In genomic region chr6:168985705-168986104, GRCh38 we compare ENCODE assay signal across 31 cellular contexts.
"Had no signal": no experiment of that assay in that cellular context is flagged by ENCODE, and none has a peak within 500 bp of the region (broad histone marks: within the 10 kb centered on the region; RNA-seq: fewer than 3 reads in every experiment).

No MANE protein-coding gene starts in this region.

- H3K4me3 ChIP-seq: ascending aorta, esophagus squamous epithelium, left ventricle myocardium inferior, lung, pancreas, prostate gland, sigmoid colon, stomach, thyroid gland, upper lobe of right lung had no signal

- H3K27ac Mint-ChIP-seq: activated naive CD4-positive, alpha-beta T cell treated with anti-CD3 and anti-CD28 coated beads for 36 hours; activated naive CD8-positive, alpha-beta T cell treated with anti-CD3 and anti-CD28 coated beads for 36 hours; activated T-helper 1 cell treated with anti-CD3 and anti-CD28 coated beads, Interleukin-12 subunit alpha, Interleukin-12 subunit beta, Interleukin-2, Interleukin-4 antibody, amounts not matched to agents 30 ng/mL and 10 ng/mL and 1 ng/mL, durations not matched to agents 14 hours and 24 hours and 36 hours; brain; effector memory CD8-positive, alpha-beta T cell; nephron; stimulated activated memory B cell treated with anti-CD40 and anti-IgM and Interleukin-4, amounts not matched to agents 10 μg/mL and 1 μg/mL and 100 μg/mL, for 72 hours; T-helper 1 cell treated with Interleukin-12 subunit alpha and Interleukin-12 subunit beta and Interleukin-4 antibody, amounts not matched to agents 30 μg/mL and 1 μg/mL, for 36 hours had no signal

- H3K9me3 ChIP-seq: esophagus squamous epithelium, pancreas, prostate gland, thyroid gland, upper lobe of right lung had no signal

- H3K36me3 ChIP-seq: ascending aorta, esophagus squamous epithelium, left ventricle myocardium inferior, pancreas, prostate gland, sigmoid colon, stomach, thyroid gland, upper lobe of right lung had no signal

- H3K27me3 Mint-ChIP-seq: stimulated activated memory B cell treated with anti-CD40 and anti-IgM and Interleukin-4, amounts not matched to agents 10 μg/mL and 1 μg/mL and 100 μg/mL, for 72 hours had no signal

- H3K4me1 ChIP-seq: ascending aorta, esophagus squamous epithelium, left ventricle myocardium inferior, pancreas, prostate gland, stomach, thyroid gland, upper lobe of right lung had no signal

- ATAC-seq: effector memory CD8-positive, alpha-beta T cell; pancreas; stimulated activated memory B cell treated with anti-CD40 and anti-IgM and Interleukin-4, amounts not matched to agents 10 μg/mL and 1 μg/mL and 100 μg/mL, for 72 hours; upper lobe of right lung had no signal

- H3K4me3 Mint-ChIP-seq: activated naive CD4-positive, alpha-beta T cell treated with anti-CD3 and anti-CD28 coated beads for 36 hours; activated naive CD8-positive, alpha-beta T cell treated with anti-CD3 and anti-CD28 coated beads for 36 hours; activated T-helper 1 cell treated with anti-CD3 and anti-CD28 coated beads, Interleukin-12 subunit alpha, Interleukin-12 subunit beta, Interleukin-2, Interleukin-4 antibody, amounts not matched to agents 30 ng/mL and 10 ng/mL and 1 ng/mL, durations not matched to agents 14 hours and 24 hours and 36 hours; brain; effector memory CD8-positive, alpha-beta T cell; nephron; stimulated activated memory B cell treated with anti-CD40 and anti-IgM and Interleukin-4, amounts not matched to agents 10 μg/mL and 1 μg/mL and 100 μg/mL, for 72 hours; T-helper 1 cell treated with Interleukin-12 subunit alpha and Interleukin-12 subunit beta and Interleukin-4 antibody, amounts not matched to agents 30 μg/mL and 1 μg/mL, for 36 hours had no signal

- H3K36me3 Mint-ChIP-seq: activated naive CD8-positive, alpha-beta T cell treated with anti-CD3 and anti-CD28 coated beads for 36 hours; brain had no signal

- H3K27ac ChIP-seq: ascending aorta, esophagus squamous epithelium, left ventricle myocardium inferior, pancreas, prostate gland, sigmoid colon, stomach, thyroid gland, upper lobe of right lung, VCaP had no signal

- H3K4me1 Mint-ChIP-seq: activated naive CD8-positive, alpha-beta T cell treated with anti-CD3 and anti-CD28 coated beads for 36 hours; stimulated activated memory B cell treated with anti-CD40 and anti-IgM and Interleukin-4, amounts not matched to agents 10 μg/mL and 1 μg/mL and 100 μg/mL, for 72 hours had no signal

- H3K27me3 ChIP-seq: ascending aorta, esophagus squamous epithelium, pancreas, sigmoid colon, stomach, thyroid gland, upper lobe of right lung had no signal

- DNase-seq: activated CD4-positive, alpha-beta T cell treated with anti-CD3 and anti-CD28 coated beads for 48 hours; activated CD4-positive, alpha-beta T cell treated with anti-CD3 and anti-CD28 coated beads, Interleukin-2, amount 50 U/mL, for 48 hours; activated CD8-positive, alpha-beta memory T cell treated with anti-CD3 and anti-CD28 coated beads, Interleukin-2, amount 50 U/mL, for 4 hours; activated effector memory CD4-positive, alpha-beta T cell treated with anti-CD3 and anti-CD28 coated beads, Interleukin-2, amount 50 U/mL, for 16 hours; activated naive CD4-positive, alpha-beta T cell treated with anti-CD3 and anti-CD28 coated beads for 36 hours; activated naive CD8-positive, alpha-beta T cell treated with anti-CD3 and anti-CD28 coated beads for 36 hours; activated T-cell treated with anti-CD3 and anti-CD28 coated beads, Interleukin-2, amount 50 U/mL, for 1 hour; caudate nucleus; cortex of kidney; effector memory CD8-positive, alpha-beta T cell; esophagus squamous epithelium; left ventricle myocardium inferior; pancreas; retina; sigmoid colon; small intestine; stimulated activated CD4-positive, alpha-beta T cell treated with anti-CD3 and anti-CD28 coated beads, Interleukin-4, amount 100 ng/mL, for 4 hours; stimulated activated CD8-positive, alpha-beta memory T cell treated with anti-CD3 and anti-CD28 coated beads, Interleukin-4, amount 100 ng/mL, for 48 hours; stomach; T-helper 9 cell; thyroid gland; upper lobe of right lung had no signal
